12 cellular contexts compared by ENCODE assay signal in the genomic region with DNA sequence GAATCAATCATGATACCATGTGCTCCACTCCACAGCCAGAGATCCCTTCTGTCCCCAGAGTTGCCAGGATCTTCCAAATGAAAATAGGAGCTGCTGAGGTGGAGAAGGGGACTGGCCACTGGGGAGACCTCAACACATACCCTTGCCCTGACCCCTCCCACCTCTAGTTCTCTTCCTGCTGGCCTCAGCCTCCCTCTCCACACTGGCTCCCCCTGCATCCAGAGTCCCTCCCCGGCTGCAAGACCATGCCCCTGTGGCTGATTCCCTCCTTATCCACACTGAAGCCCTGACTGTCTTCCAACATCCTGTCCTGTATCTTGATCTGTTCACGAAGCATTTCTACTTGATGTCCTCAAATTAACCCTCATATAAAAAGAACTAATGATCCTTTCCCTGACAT. TPM values are rescaled to one million over a fixed set of nuclear protein-coding genes. Genes with fewer than 3 reads are reported as not detected.
DNase-seq lines count a peak whose midpoint lies in the region; ATAC-seq, FAIRE-seq and TF ChIP-seq lines count a peak whose summit lies in the region.
"Had no signal": no experiment of that assay in that cellular context is flagged by ENCODE, and none has a peak within 500 bp of the region (broad histone marks: within the 10 kb centered on the region; RNA-seq: fewer than 3 reads in every experiment).

No MANE protein-coding gene starts in this region.

- TF ChIP-seq CTCF in IMR-90 (conservative IDR thresholded peaks at IDR 0.05; ENCODE audit: low read depth, low read length) (no peak), H1 (IDR thresholded peaks at IDR 0.05; ENCODE audit: control extremely low read depth in 1 of 3, insufficient read depth in 1 of 3, low read depth in 1 of 3, low read length in 3 of 3) (no peak), osteoblast (IDR thresholded peaks at IDR 0.05; ENCODE audit: extremely low read depth, low read depth, low read length) (no peak)

- peaks cover 38% of the 10 kb centered on the region for H3K4me1 ChIP-seq in CD8-positive, alpha-beta memory T cell (ENCODE audit: insufficient read depth, low read length)
- H3K4me1 ChIP-seq in IMR-90 (ENCODE audit: control insufficient read depth, insufficient read depth, low read length) (no peaks in the 10 kb centered on the region), H1 (replicated peaks in 1 of 4; ENCODE audit: control insufficient read depth in 3 of 4, insufficient read depth in 4 of 4, low read length in 3 of 4) (peaks cover 0 to 19% (median 10%) of the 10 kb centered on the region in 4 experiments; a peak in 6 of 7 replicates), osteoblast (ENCODE audit: insufficient read depth, low read length) (no peaks in the 10 kb centered on the region)

- no peak overlapping the region for H4K8ac ChIP-seq in IMR-90 (ENCODE audit: low read depth in 2 of 2, low read length in 2 of 2)
- H4K8ac ChIP-seq in H1 (ENCODE audit: extremely low read depth, insufficient read depth, low read length): no peak overlapping the region

- dilution Hi-C loops in IMR-90 (cut with HindIII; ENCODE audit: low sequenced_read_pairs, unreplicated experiment): no loop called here

- no peak overlapping the region for H3K56ac ChIP-seq in IMR-90 (ENCODE audit: extremely low read depth, insufficient read depth, low read length)
- H3K56ac ChIP-seq in H1 (replicated peaks; ENCODE audit: insufficient read length, low read depth, low read length): no peak overlapping the region

- no peak for TF ChIP-seq EP300 in H1 (IDR thresholded peaks at IDR 0.05; ENCODE audit: borderline replicate concordance in 1 of 2, low read depth in 2 of 2, low read length in 2 of 2)

- no peak overlapping the region for H3K27ac ChIP-seq in CD8-positive, alpha-beta memory T cell (ENCODE audit: low read depth, low read length)
- no peak overlapping the region for H3K27ac ChIP-seq in IMR-90 (ENCODE audit: insufficient read depth, low read length)
- no peak overlapping the region for H3K27ac ChIP-seq in H1 (ENCODE audit: low read depth, low read length)
- no peak overlapping the region for H3K27ac ChIP-seq in osteoblast (ENCODE audit: low read depth, low read length)
- H3K27ac ChIP-seq: A549 had no signal

- no peak overlapping the region for H2AK9ac ChIP-seq in IMR-90 (replicated peaks; ENCODE audit: low read depth, low read length, poor library complexity)

- H2AFZ ChIP-seq in IMR-90 (replicated peaks; ENCODE audit: low read length, poor library complexity) (peak overlapping the region; percentile 23), H1 (ENCODE audit: low read length) (no peak overlapping the region), osteoblast (ENCODE audit: low read length) (no peak overlapping the region)

- no peaks in the 10 kb centered on the region for H3K36me3 ChIP-seq in CD8-positive, alpha-beta memory T cell (ENCODE audit: insufficient read depth, low read length)
- H3K36me3 ChIP-seq in IMR-90 (ENCODE audit: control insufficient read depth, insufficient read depth, low read length): no peaks in the 10 kb centered on the region
- no peaks in the 10 kb centered on the region for H3K36me3 ChIP-seq in H1 (ENCODE audit: control insufficient read depth in 2 of 4, insufficient read depth in 4 of 4, low read length in 3 of 4)
- no peaks in the 10 kb centered on the region for H3K36me3 ChIP-seq in osteoblast (ENCODE audit: insufficient read depth, low read length)

- no peaks in the 10 kb centered on the region for H3K36me3 Mint-ChIP-seq in CD8-positive, alpha-beta memory T cell
- H3K36me3 Mint-ChIP-seq: CD14-positive monocyte had no signal

- peaks cover 2 to 9% of the 10 kb centered on the region in 2 donors for H3K27me3 Mint-ChIP-seq in CD8-positive, alpha-beta memory T cell

- H3K9ac ChIP-seq in IMR-90 (ENCODE audit: low read depth, low read length) (no peak overlapping the region), H1 (replicated peaks in 1 of 4; ENCODE audit: extremely low read depth in 1 of 4, low read depth in 3 of 4, low read length in 3 of 4) (no peak overlapping the region)

- peaks cover 61 to 69% (median 65%) of the 10 kb centered on the region in 3 donors for H3K4me1 Mint-ChIP-seq in CD8-positive, alpha-beta memory T cell

- H3K23ac ChIP-seq in IMR-90 (ENCODE audit: low read depth, low read length) (no peak overlapping the region), H1 (ENCODE audit: insufficient read length) (no peak overlapping the region)

- in situ Hi-C loops in IMR-90 (cut with MboI; ENCODE audit: low sequenced_read_pairs): loop anchor here (10.0 kb wide), 1 partner anchor 209 kb away; no protein-coding TSS in a partner anchor

- TF ChIP-seq POLR2A in IMR-90 (IDR thresholded peaks at IDR 0.05; ENCODE audit: low read depth, low read length): no peak
- no peak for TF ChIP-seq POLR2A in H1 (IDR thresholded peaks at IDR 0.05; ENCODE audit: control extremely low read depth in 1 of 2, low read depth in 2 of 2, low read length in 2 of 2)

- no peak overlapping the region for H3K14ac ChIP-seq in IMR-90 (replicated peaks; ENCODE audit: low read depth, low read length)
- H3K14ac ChIP-seq in H1 (ENCODE audit: insufficient read length): no peak overlapping the region

- no peak overlapping the region for H3K4ac ChIP-seq in IMR-90 (ENCODE audit: low read depth, low read length)
- no peak overlapping the region for H3K4ac ChIP-seq in H1 (replicated peaks; ENCODE audit: insufficient read length, low read depth, low read length)

- H3K9me1 ChIP-seq in IMR-90 (ENCODE audit: insufficient read depth, low read length): no peaks in the 10 kb centered on the region

- no peaks in the 10 kb centered on the region for H3K9me3 ChIP-seq in CD8-positive, alpha-beta memory T cell (ENCODE audit: low read length)
- H3K9me3 ChIP-seq in IMR-90 (ENCODE audit: control insufficient read depth, insufficient read depth, low read length) (no peaks in the 10 kb centered on the region), H1 (ENCODE audit: insufficient read depth in 2 of 2, low read depth in 1 of 2, low read length in 1 of 2) (no peaks in the 10 kb centered on the region), osteoblast (ENCODE audit: low read depth, low read length) (no peaks in the 10 kb centered on the region)
- H3K9me3 ChIP-seq: A549 had no signal

- H2BK5ac ChIP-seq in IMR-90 (ENCODE audit: low read depth, low read length, poor library complexity, severe bottlenecking) (no peak overlapping the region), H1 (ENCODE audit: low read depth, low read length) (no peak overlapping the region)

- H2BK12ac ChIP-seq in H1 (ENCODE audit: low read depth, low read length): peak overlapping the region; percentile 2; the same call in 1 of the 2 replicates

- H3K79me1 ChIP-seq in IMR-90 (ENCODE audit: low read depth in 1 of 2, low read length in 2 of 2): no peaks in the 10 kb centered on the region
- H3K79me1 ChIP-seq in H1 (ENCODE audit: low read depth, low read length): no peaks in the 10 kb centered on the region

- H2BK120ac ChIP-seq in IMR-90 (ENCODE audit: low read depth, low read length) (no peak overlapping the region), H1 (replicated peaks; ENCODE audit: low read depth, low read length) (no peak overlapping the region)

- H3K18ac ChIP-seq in IMR-90 (ENCODE audit: low read depth, low read length) (no peak overlapping the region), H1 (ENCODE audit: extremely low read depth, low read length) (no peak overlapping the region)

- H3K27ac Mint-ChIP-seq in CD8-positive, alpha-beta memory T cell: peak overlapping the region; percentile 29 to 99 (median 92)
- H3K27ac Mint-ChIP-seq: CD14-positive monocyte, H9 had no signal

- H4K20me1 ChIP-seq in IMR-90 (ENCODE audit: insufficient read depth, low read length): 0 out of 2 replicates have a peak, but pooled peaks cover 4% of the 10 kb centered on the region
- H4K20me1 ChIP-seq in H1 (replicated peaks in 1 of 2; ENCODE audit: control insufficient read depth in 1 of 2, insufficient read depth in 2 of 2, low read length in 2 of 2): no peaks in the 10 kb centered on the region
- H4K20me1 ChIP-seq in osteoblast (ENCODE audit: insufficient read depth, low read length): no peaks in the 10 kb centered on the region

- no peak for TF ChIP-seq RAD21 in IMR-90 (IDR thresholded peaks at IDR 0.05; ENCODE audit: low read length)
- no peak for TF ChIP-seq RAD21 in H1 (IDR thresholded peaks at IDR 0.05 in 1 of 2, conservative IDR thresholded peaks at IDR 0.05 in 1 of 2; ENCODE audit: low read depth in 2 of 2, low read length in 2 of 2)

- H2BK15ac ChIP-seq in IMR-90 (ENCODE audit: low read depth, low read length): no peak overlapping the region
- H2BK15ac ChIP-seq in H1 (ENCODE audit: low read length): 0 out of 2 replicates have a peak overlapping the region, but pooled peaks have one; percentile 22

- H3K9me3 Mint-ChIP-seq in CD8-positive, alpha-beta memory T cell: no peaks in the 10 kb centered on the region
- H3K9me3 Mint-ChIP-seq: H9 had no signal

- no peaks in the 10 kb centered on the region; the same call in 1 of the 2 replicates for H3K23me2 ChIP-seq in H1 (ENCODE audit: low read depth, low read length)

- H3K4me3 Mint-ChIP-seq in CD8-positive, alpha-beta memory T cell: peak overlapping the region in 1 of 7 donors; percentile 49
- H3K4me3 Mint-ChIP-seq: H9 had no signal

- H3K27me3 ChIP-seq in CD8-positive, alpha-beta memory T cell (ENCODE audit: insufficient read depth, low read length, poor library complexity, severe bottlenecking): no peaks in the 10 kb centered on the region
- H3K27me3 ChIP-seq in IMR-90 (ENCODE audit: control insufficient read depth, insufficient read depth, low read length): peaks cover 45% of the 10 kb centered on the region
- H3K27me3 ChIP-seq in H1 (replicated peaks in 1 of 4; ENCODE audit: control insufficient read depth in 3 of 4, extremely low read depth in 1 of 4, insufficient read depth in 3 of 4, low read length in 3 of 4): peaks cover 0 to 11% (median 6%) of the 10 kb centered on the region in 4 experiments; a peak in 4 of 7 replicates
- peaks cover 47% of the 10 kb centered on the region for H3K27me3 ChIP-seq in osteoblast (ENCODE audit: insufficient read depth, low read length)

- H2AK5ac ChIP-seq in IMR-90 (ENCODE audit: low read depth, low read length): no peak overlapping the region
- no peak overlapping the region for H2AK5ac ChIP-seq in H1 (ENCODE audit: low read depth, low read length)

- FAIRE-seq in H1 (lab: Jason Lieb, UNC): no peak
- FAIRE-seq: A549 had no signal

- WGBS in IMR-90 (ENCODE audit: extremely low coverage in 2 of 2, insufficient read length in 1 of 2), 2 experiments: 13% methylated on average over 2 of the region's 2 CpGs; no CpG with 5 or more reads in 1 of the 2 experiments
- 91% methylated on average over 2 of the region's 2 CpGs; no CpG with 5 or more reads in 1 of the 2 experiments for WGBS in H1 (ENCODE audit: extremely low coverage in 1 of 2, insufficient coverage in 1 of 2, insufficient read length in 1 of 2, insufficient replicate concordance in 2 of 2, low coverage in 1 of 2, low lambda C conversion rate in 2 of 2, missing lambda C conversion rate in 1 of 2), 2 experiments

- intact Hi-C loops in IMR-90 (cut with micrococcal nuclease): no loop called here

- BruUV-seq in IMR-90 (replicated peaks; lab: Mats Ljungman, UMichigan): no TSS peak

- H3K4me2 ChIP-seq in IMR-90 (ENCODE audit: low read depth, low read length): no peak overlapping the region
- H3K4me2 ChIP-seq in H1 (ENCODE audit: insufficient read depth in 1 of 2, low read depth in 2 of 2, low read length in 2 of 2): no peak overlapping the region
- H3K4me2 ChIP-seq in osteoblast (ENCODE audit: insufficient read depth, low read length): no peak overlapping the region
- H3K4me2 ChIP-seq: A549 had no signal

- POLR2A ChIA-PET in CD8-positive, alpha-beta memory T cell (lab: Charles Lee): no interaction called here
- POLR2A ChIA-PET in IMR-90 (lab: Charles Lee; ENCODE audit: unreplicated experiment): no interaction called here
- POLR2A ChIA-PET in H1 (lab: Charles Lee; ENCODE audit: partially characterized antibody): interaction anchor here (1.0 to 2.5 kb wide), 3 partner anchors 19 to 29 kb away, joined by 5 to 10 read pairs (median 8); partner anchors contain the start of gene BLACAT1

- DNase-seq in CD8-positive, alpha-beta memory T cell: no peak
- DNase-seq in IMR-90 (no peak), H1 (ENCODE audit: low read depth in 1 of 2, low spot score in 2 of 2) (no peak), osteoblast (ENCODE audit: insufficient read length, low spot score, missing footprints) (peak; percentile 68), LoVo (ENCODE audit: low spot score) (no peak), hepatic stellate cell (ENCODE audit: low spot score) (no peak)
- DNase-seq: DMS53, GF-D8, H9 had no signal

- H3K79me2 ChIP-seq in H1 (ENCODE audit: control insufficient read depth in 1 of 2, insufficient read depth in 2 of 2, low read length in 2 of 2) (no peaks in the 10 kb centered on the region), osteoblast (ENCODE audit: insufficient read depth, low read length) (no peaks in the 10 kb centered on the region)

- no peak overlapping the region for H2BK20ac ChIP-seq in IMR-90 (ENCODE audit: low read depth, low read length)
- H2BK20ac ChIP-seq in H1 (ENCODE audit: low read length): no peak overlapping the region

- H4K91ac ChIP-seq in IMR-90 (ENCODE audit: insufficient read depth, low read depth, low read length): no peak overlapping the region
- peak overlapping the region; percentile 20 for H4K91ac ChIP-seq in H1 (replicated peaks; ENCODE audit: insufficient read length, low read length)

- ATAC-seq in IMR-90 (ENCODE audit: low read depth) (no peak), HG02623 (IDR thresholded peaks at IDR 0.05; ENCODE audit: unreplicated experiment) (no peak)
- ATAC-seq: A549 had no signal

- CTCF ChIA-PET in CD8-positive, alpha-beta memory T cell (lab: Charles Lee): interaction anchor here (1.6 to 9.0 kb wide), 6 partner anchors 23 to 158 kb away, joined by 3 to 146 read pairs (median 24); partner anchors contain the start of gene BLACAT1
- CTCF ChIA-PET in IMR-90 (lab: Yijun Ruan, JAX) (interaction anchor here (1.4 kb wide), 1 partner anchor 129 kb away, joined by 5 read pairs; no protein-coding TSS in a partner anchor), H1 (lab: Charles Lee; ENCODE audit: partially characterized antibody) (interaction anchor here (0.7 to 36.9 kb wide), 13 partner anchors 10 to 155 kb away, joined by 3 to 1626 read pairs (median 11); partner anchors contain the start of genes BLACAT1, CDK18 and LEMD1)

- H3K4me3 ChIP-seq in CD8-positive, alpha-beta memory T cell (ENCODE audit: low read length): no peak overlapping the region
- H3K4me3 ChIP-seq in IMR-90 (ENCODE audit: insufficient read depth, low read depth, low read length): no peak overlapping the region
- no peak overlapping the region for H3K4me3 ChIP-seq in H1 (ENCODE audit: extremely low read depth in 1 of 4, insufficient read depth in 2 of 4, low read depth in 3 of 4, low read length in 4 of 4)
- no peak overlapping the region for H3K4me3 ChIP-seq in osteoblast (ENCODE audit: insufficient read depth, low read length)
- H3K4me3 ChIP-seq: A549 had no signal

- H4K5ac ChIP-seq in IMR-90 (ENCODE audit: low read depth, low read length): no peak overlapping the region
- no peak overlapping the region for H4K5ac ChIP-seq in H1 (ENCODE audit: insufficient read length, low read depth, low read length)

RNA-seq across cellular contexts. Expression of gene CDK18, which starts 21.1 kb away (rescaled TPM):
- total RNA-seq in CD8-positive, alpha-beta memory T cell: 1 to 10 TPM; 1.4 to 1.6 TPM
- 0.43 TPM for polyA plus RNA-seq in CD8-positive, alpha-beta memory T cell
- total RNA-seq in IMR-90 (2012; rRNA removed) (0.18 and 0.28 TPM in 2 replicates), osteoblast (0.29 and 0.72 TPM in 2 replicates)
- polyA plus RNA-seq in IMR-90 (2012; rRNA removed) (0.34 and 0.48 TPM in 2 replicates), H1 (2011; rRNA removed) (31.2 and 50.3 TPM in 2 replicates)
- 0.17 and 0.56 TPM in 2 replicates for polyA plus RNA-seq in IMR-90 (2012; cell fraction: cytosol; rRNA removed)
- 1.7 and 2.8 TPM in 2 replicates for polyA plus RNA-seq in IMR-90 (2012; cell fraction: nucleus; rRNA removed; ENCODE audit: low replicate concordance)
- 40.9 and 44.0 TPM in 2 replicates for total RNA-seq in H1 (2021; fragmentation: NEBNext Ultra II Directional; extraction: Animal tissue kit (Norgen Biotek cat#: 25700))
- polyA plus RNA-seq in H1 (2011; cell fraction: cytosol; rRNA removed): 19.7 TPM
- 102 TPM for polyA plus RNA-seq in H1 (2011; cell fraction: nucleus; rRNA removed)
- polyA plus RNA-seq in H1 (2012, experiment 1 of 2): 35.9 to 57.1 TPM (median 46.6 TPM) in 4 replicates
- polyA plus RNA-seq in H1 (2012, experiment 2 of 2): 29.8 TPM
- 31.5 TPM for polyA plus RNA-seq in H1 (2013, experiment 1 of 2)
- polyA plus RNA-seq in H1 (2013, experiment 2 of 2): 31.7 TPM
- polyA minus RNA-seq in H1 (2011; rRNA and poly(A)+ RNA removed): 37.0 and 48.0 TPM in 2 replicates
- polyA minus RNA-seq in H1 (2011; cell fraction: cytosol; rRNA and poly(A)+ RNA removed): 25.8 TPM
- polyA minus RNA-seq in H1 (2011; cell fraction: nucleus; rRNA and poly(A)+ RNA removed): 61.8 TPM

RNA-seq across cellular contexts. Expression of gene BLACAT1, which starts 27.5 kb away (rescaled TPM):
- under 1 TPM in 1 of 2 experiments, not detected in 1; 0.09 TPM for total RNA-seq in CD8-positive, alpha-beta memory T cell
- polyA plus RNA-seq in CD8-positive, alpha-beta memory T cell: not detected
- total RNA-seq in IMR-90 (2012; rRNA removed) (under 0.01 TPM in 1 of 2 replicates, not detected in the other), osteoblast (not detected in 2 replicates)
- polyA plus RNA-seq in IMR-90 (2012; rRNA removed) (0.03 and 0.05 TPM in 2 replicates), H1 (2011; rRNA removed) (6.3 and 10.5 TPM in 2 replicates)
- polyA plus RNA-seq in IMR-90 (2012; cell fraction: cytosol; rRNA removed): 0.01 and 0.03 TPM in 2 replicates
- 0.14 and 0.34 TPM in 2 replicates for polyA plus RNA-seq in IMR-90 (2012; cell fraction: nucleus; rRNA removed; ENCODE audit: low replicate concordance)
- 3.5 and 3.8 TPM in 2 replicates for total RNA-seq in H1 (2021; fragmentation: NEBNext Ultra II Directional; extraction: Animal tissue kit (Norgen Biotek cat#: 25700))
- polyA plus RNA-seq in H1 (2011; cell fraction: cytosol; rRNA removed): 7.2 TPM
- 18.7 TPM for polyA plus RNA-seq in H1 (2011; cell fraction: nucleus; rRNA removed)
- 6.7 to 8.3 TPM (median 7.4 TPM) in 4 replicates for polyA plus RNA-seq in H1 (2012, experiment 1 of 2)
- polyA plus RNA-seq in H1 (2012, experiment 2 of 2): 5.7 TPM
- polyA plus RNA-seq in H1 (2013, experiment 1 of 2): 3.9 TPM
- 3.9 TPM for polyA plus RNA-seq in H1 (2013, experiment 2 of 2)
- polyA minus RNA-seq in H1 (2011; rRNA and poly(A)+ RNA removed): 13.1 and 19.7 TPM in 2 replicates
- 4.6 TPM for polyA minus RNA-seq in H1 (2011; cell fraction: cytosol; rRNA and poly(A)+ RNA removed)
- polyA minus RNA-seq in H1 (2011; cell fraction: nucleus; rRNA and poly(A)+ RNA removed): 11.3 TPM
- polyA plus RNA-seq: CD14-positive monocyte had no signal

Comparison
In these comparisons a context has a peak if more than half of its experiments do, and no peak if none do; other contexts are left out.
1. RNA of gene CDK18, which starts 21.1 kb away (total RNA-seq): 40.9 to 44.0 TPM in H1; 1.4 to 1.6 TPM in CD8-positive, alpha-beta memory T cell, 0.29 to 0.72 TPM in osteoblast and 0.18 to 0.28 TPM in IMR-90; every median in the first group is over 10 times any median in the second.